ENCODE assay signal across 32 cellular contexts in the genomic region with DNA sequence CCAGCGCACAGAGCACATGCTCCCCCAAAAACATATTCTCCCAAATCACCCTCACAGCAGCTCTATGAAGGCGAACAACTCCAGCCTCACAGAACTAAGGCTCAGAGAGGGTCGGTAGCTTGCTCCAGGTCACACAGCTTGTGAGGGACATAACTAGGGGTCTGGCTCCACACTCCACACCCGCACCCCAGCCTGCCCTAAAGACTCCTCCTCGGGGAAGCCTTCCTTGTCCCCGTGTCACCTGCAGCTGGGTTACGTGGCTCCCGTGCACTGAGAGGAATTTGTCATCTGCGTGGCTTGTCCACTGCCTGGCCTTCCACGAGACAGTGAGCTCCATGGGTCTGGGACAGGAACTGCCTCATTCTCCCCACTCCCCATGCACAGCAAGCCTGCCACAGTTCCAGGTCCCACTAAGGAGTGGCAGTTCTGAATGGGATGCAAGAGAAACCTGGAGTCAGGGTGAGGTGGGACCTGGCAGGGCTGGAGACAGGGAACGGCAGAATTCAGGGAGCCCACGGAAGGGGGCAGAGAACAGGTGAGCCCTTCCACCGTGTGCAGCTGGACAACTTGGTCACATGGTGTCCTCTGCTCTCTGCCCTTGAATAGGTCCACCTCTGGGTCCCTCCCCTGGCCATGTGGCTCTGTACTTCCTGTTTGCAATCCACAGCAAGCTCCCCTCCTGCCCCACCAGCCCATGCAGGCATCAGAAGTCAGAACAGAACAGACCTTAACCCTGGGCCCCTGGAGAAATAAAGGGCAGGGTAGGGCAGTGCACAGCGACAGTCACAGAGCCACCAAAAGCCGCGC. TPM values are rescaled to one million over a fixed set of nuclear protein-coding genes. Genes with fewer than 3 reads are reported as not detected.
DNase-seq lines count a peak whose midpoint lies in the region; FAIRE-seq and TF ChIP-seq lines count a peak whose summit lies in the region.
"Had no signal": no experiment of that assay in that cellular context is flagged by ENCODE, and none has a peak within 500 bp of the region (broad histone marks: within the 10 kb centered on the region; RNA-seq: fewer than 3 reads in every experiment).

No MANE protein-coding gene starts in this region.

- H3K27ac ChIP-seq in BLaER1, result no peak overlapping the region
- H3K27ac ChIP-seq: heart left ventricle, ovary, SJCRH30 had no signal

- H3K4me1 ChIP-seq in BLaER1, result peaks cover 61% of the 10 kb centered on the region
- H3K4me1 ChIP-seq in HAP-1, result no peaks in the 10 kb centered on the region
- H3K4me1 ChIP-seq: heart left ventricle, SJCRH30 had no signal

- peaks cover 9% of the 10 kb centered on the region for H3K36me3 ChIP-seq in BLaER1
- no peaks in the 10 kb centered on the region for H3K36me3 ChIP-seq in HAP-1 (replicated peaks)
- H3K36me3 ChIP-seq: heart left ventricle, ovary, SJCRH30 had no signal

- H3K36me3 Mint-ChIP-seq in progenitor cell of endocrine pancreas (ENCODE audit: insufficient read depth), result peaks cover 2% of the 10 kb centered on the region
- no peaks in the 10 kb centered on the region for H3K36me3 Mint-ChIP-seq in Calu3 (ENCODE audit: insufficient read depth, unreplicated experiment)
- peaks cover 0 to 7% (median 3%) of the 10 kb centered on the region in 3 donors for H3K36me3 Mint-ChIP-seq in immature natural killer cell
- H3K36me3 Mint-ChIP-seq: activated naive CD8-positive, alpha-beta T cell had no signal

- H3K27me3 Mint-ChIP-seq in progenitor cell of endocrine pancreas (peaks cover 15% of the 10 kb centered on the region), Calu3 (ENCODE audit: unreplicated experiment) (peaks cover 4% of the 10 kb centered on the region), immature natural killer cell (ENCODE audit: low read depth in 3 of 3) (peaks cover 2 to 8% (median 6%) of the 10 kb centered on the region in 3 donors)
- H3K27me3 Mint-ChIP-seq: activated naive CD8-positive, alpha-beta T cell; naive B cell had no signal

- no TSS peak for BruUV-seq in Calu3 (replicated peaks; lab: Mats Ljungman, UMichigan)

- CTCF ChIA-PET in Calu3 (lab: Charles Lee), result no interaction called here

- H4K20me1 ChIP-seq in BLaER1, result no peaks in the 10 kb centered on the region

- DNase-seq in GM12892 (ENCODE audit: insufficient read length) (no peak), ecto neural progenitor cell (ENCODE audit: low spot score) (peak; percentile 38), progenitor cell of endocrine pancreas (ENCODE audit: low spot score, unreplicated experiment) (no peak), NCI-H187 (lab: John Stamatoyannopoulos, UW) (no peak), HAP-1 (ENCODE audit: low spot score in 2 of 2) (no peak), Calu3 (no peak), immature natural killer cell (no peak)
- DNase-seq: aorta; CD4-positive, alpha-beta memory T cell; DMS 273 treated with DMSO at 0.1 percent for 48 hours; GDM1; heart left ventricle; KG1; left cardiac atrium; mesenchymal stem cell; MM.1S; naive B cell; NCI-H1436; NCI-H2171 treated with DMSO at 0.1 percent for 48 hours; NCI-H524; NK-92 treated with Interleukin-12 subunit alpha and Interleukin-12 subunit beta, amount 100 ng/mL, for 24 hours; ovary; stimulated activated naive CD8-positive, alpha-beta T cell treated with anti-CD3 and anti-CD28 coated beads, Interleukin-15, amount 100 ng/mL, for 72 hours; trophoblast cell had no signal

- in situ Hi-C loops in HAP-1 (cut with MboI; ENCODE audit: low sequenced_read_pairs), result no loop called here

- H3K4me1 Mint-ChIP-seq in progenitor cell of endocrine pancreas (ENCODE audit: low read depth) (no peaks in the 10 kb centered on the region), Calu3 (ENCODE audit: low read depth, unreplicated experiment) (peaks cover 7% of the 10 kb centered on the region), immature natural killer cell (no peaks in the 10 kb centered on the region)
- H3K4me1 Mint-ChIP-seq: CD4-positive, alpha-beta memory T cell; central memory CD8-positive, alpha-beta T cell; stimulated activated naive CD8-positive, alpha-beta T cell treated with anti-CD3 and anti-CD28 coated beads, Interleukin-15, amount 100 ng/mL, for 72 hours had no signal

- TF ChIP-seq CTCF in progenitor cell of endocrine pancreas (IDR thresholded peaks at IDR 0.05; ENCODE audit: unreplicated experiment) (no peak), Calu3 (IDR thresholded peaks at IDR 0.05; ENCODE audit: unreplicated experiment) (no peak)

- FAIRE-seq in GM12892 (lab: Jason Lieb, UNC), result no peak

- H3K9me3 Mint-ChIP-seq in progenitor cell of endocrine pancreas (ENCODE audit: low read depth), result peaks cover 14% of the 10 kb centered on the region
- H3K9me3 Mint-ChIP-seq in Calu3 (ENCODE audit: low read depth, unreplicated experiment), result peaks cover 2% of the 10 kb centered on the region
- peaks cover 5 to 10% (median 8%) of the 10 kb centered on the region in 6 donors for H3K9me3 Mint-ChIP-seq in immature natural killer cell

- no peak overlapping the region for H3K4me3 Mint-ChIP-seq in progenitor cell of endocrine pancreas (ENCODE audit: low read depth)
- H3K4me3 Mint-ChIP-seq in Calu3 (ENCODE audit: low read depth, unreplicated experiment), result no peak overlapping the region
- no peak overlapping the region for H3K4me3 Mint-ChIP-seq in immature natural killer cell
- H3K4me3 Mint-ChIP-seq: activated naive CD8-positive, alpha-beta T cell; CD4-positive, alpha-beta memory T cell; central memory CD8-positive, alpha-beta T cell; GM23338; stimulated activated naive CD8-positive, alpha-beta T cell treated with anti-CD3 and anti-CD28 coated beads, Interleukin-15, amount 100 ng/mL, for 72 hours had no signal

- H3K27me3 ChIP-seq in BLaER1, result no peaks in the 10 kb centered on the region
- 0 out of 2 replicates have a peak, but pooled peaks cover 2% of the 10 kb centered on the region for H3K27me3 ChIP-seq in HAP-1 (ENCODE audit: low read depth)
- H3K27me3 ChIP-seq: ovary had no signal

- peaks cover 26% of the 10 kb centered on the region for H3K9me3 ChIP-seq in BLaER1
- H3K9me3 ChIP-seq in HAP-1, result no peaks in the 10 kb centered on the region; the same call in 1 of the 2 replicates
- H3K9me3 ChIP-seq: ovary had no signal

- H3K4me3 ChIP-seq in BLaER1 (no peak overlapping the region), HAP-1 (no peak overlapping the region)
- H3K4me3 ChIP-seq: GM23338, heart left ventricle, ovary, SJCRH30 had no signal

- peak overlapping the region; percentile 72 for H3K4me2 ChIP-seq in BLaER1
- H3K4me2 ChIP-seq: GM23338 had no signal

- peak overlapping the region; percentile 56 for H3K27ac Mint-ChIP-seq in progenitor cell of endocrine pancreas
- H3K27ac Mint-ChIP-seq in Calu3 (ENCODE audit: unreplicated experiment), result no peak overlapping the region
- H3K27ac Mint-ChIP-seq in immature natural killer cell, result no peak overlapping the region
- H3K27ac Mint-ChIP-seq: activated naive CD8-positive, alpha-beta T cell; CD4-positive, alpha-beta memory T cell; GM23338 had no signal

- TF ChIP-seq POLR2A in GM12892 (IDR thresholded peaks at IDR 0.05; ENCODE audit: low read depth, low read length), result peak; percentile 14; the same call in 1 of the 2 replicates

- intact Hi-C loops in Calu3 (cut with micrococcal nuclease; ENCODE audit: unreplicated experiment), result no loop called here

- 0 out of 2 replicates have a peak overlapping the region, but pooled peaks have one; percentile 6 for H3K9ac ChIP-seq in BLaER1

RNA-seq across cellular contexts. Expression of gene TNFRSF13B, which starts 27.4 kb away (rescaled TPM):
- polyA plus RNA-seq in GM12892 (2012; ENCODE audit: missing spikeins), result 141 TPM
- total RNA-seq in progenitor cell of endocrine pancreas (not detected in 2 replicates), Calu3 (2022) (not detected in 2 replicates)
- not detected for polyA plus RNA-seq in immature natural killer cell
- total RNA-seq: activated CD8-positive, alpha-beta memory T cell treated with anti-CD3 and anti-CD28 coated beads for 36 hours; aorta; CD4-positive, alpha-beta memory T cell; epithelial cell of proximal tubule; GM23338; heart left ventricle; HT-29; left cardiac atrium; ovary; SJCRH30 had no signal
- polyA plus RNA-seq: aorta, heart left ventricle had no signal
